8 cellular contexts compared by ENCODE assay signal in genomic region chr1:15834406-15835204, GRCh38. TPM values are rescaled to one million over a fixed set of nuclear protein-coding genes. Genes with fewer than 3 reads are reported as not detected.
DNase-seq lines count a peak whose midpoint lies in the region; ATAC-seq and TF ChIP-seq lines count a peak whose summit lies in the region.

No MANE protein-coding gene starts in this region.

- H3K36me3 ChIP-seq in BLaER1 (no peaks in the 10 kb centered on the region), right lobe of liver (no peaks in the 10 kb centered on the region)

- WGBS in right lobe of liver (ENCODE audit: insufficient coverage, low coverage, low lambda C conversion rate, missing lambda C conversion rate): under 1% methylated on average over 37 of the region's 77 CpGs

- TF ChIP-seq CTCF in right lobe of liver (IDR thresholded peaks at IDR 0.05): peak in 1 of 4 donors; percentile 11

- no peaks in the 10 kb centered on the region for H4K20me1 ChIP-seq in BLaER1

- H3K9me3 Mint-ChIP-seq in dendritic cell treated with granulocyte-macrophage colony-stimulating factor and Interleukin-4, amounts not matched to agents 40 ng/mL and 50 ng/mL, for 4 days: no peaks in the 10 kb centered on the region

- H3K9me3 ChIP-seq in BLaER1 (no peaks in the 10 kb centered on the region), right lobe of liver (no peaks in the 10 kb centered on the region)

- H3K27ac Mint-ChIP-seq in dendritic cell treated with granulocyte-macrophage colony-stimulating factor and Interleukin-4, amounts not matched to agents 40 ng/mL and 50 ng/mL, for 4 days: peak overlapping the region; percentile 98

- DNase-seq in NCI-H748 (lab: John Stamatoyannopoulos, UW; ENCODE audit: unreplicated experiment) (peak; percentile 95), right lobe of liver (peak; percentile 91 to 96 (median 94))
- peak; percentile 76 to 85 for DNase-seq in activated CD4-positive, alpha-beta T cell treated with anti-CD3 and anti-CD28 coated beads, Interleukin-2, amount 50 U/mL, for 24 hours (ENCODE audit: low read depth in 1 of 2, low spot score in 1 of 2)
- peak; percentile 89 for DNase-seq in stimulated activated CD4-positive, alpha-beta T cell treated with anti-CD3 and anti-CD28 coated beads, Interleukin-4, amount 100 ng/mL, for 24 hours

- peak overlapping the region; percentile 99 for H3K27ac ChIP-seq in BLaER1
- H3K27ac ChIP-seq in right lobe of liver: peak overlapping the region; percentile 100

- intact Hi-C loops in dendritic cell treated with granulocyte-macrophage colony-stimulating factor and Interleukin-4, amounts not matched to agents 40 ng/mL and 50 ng/mL, for 4 days (cut with micrococcal nuclease): loop anchor here (5.0 kb wide), 1 partner anchor 53 kb away; no protein-coding TSS in a partner anchor
- intact Hi-C loops in right lobe of liver (cut with DNase I): no loop called here

- peaks cover 12% of the 10 kb centered on the region for H3K36me3 Mint-ChIP-seq in dendritic cell treated with granulocyte-macrophage colony-stimulating factor and Interleukin-4, amounts not matched to agents 40 ng/mL and 50 ng/mL, for 4 days (ENCODE audit: low read depth)

- H3K4me3 Mint-ChIP-seq in dendritic cell treated with granulocyte-macrophage colony-stimulating factor and Interleukin-4, amounts not matched to agents 40 ng/mL and 50 ng/mL, for 4 days: peak overlapping the region; percentile 85

- peaks cover 43% of the 10 kb centered on the region for H3K4me1 Mint-ChIP-seq in dendritic cell treated with granulocyte-macrophage colony-stimulating factor and Interleukin-4, amounts not matched to agents 40 ng/mL and 50 ng/mL, for 4 days (ENCODE audit: low read depth)

- peak overlapping the region; percentile 78 for H3K4me3 ChIP-seq in BLaER1
- H3K4me3 ChIP-seq in right lobe of liver: peak overlapping the region; percentile 58 to 68 (median 63)

- H3K4me1 ChIP-seq in BLaER1 (peaks cover 54% of the 10 kb centered on the region), right lobe of liver (peaks cover 0 to 29% (median 0%) of the 10 kb centered on the region in 4 donors)

- peak; percentile 42 for ATAC-seq in GM19372 (IDR thresholded peaks at IDR 0.05; ENCODE audit: low read depth, unreplicated experiment)
- ATAC-seq in HG03520 (IDR thresholded peaks at IDR 0.05; ENCODE audit: unreplicated experiment): peak; percentile 39
- peak; percentile 51 to 77 (median 68) for ATAC-seq in right lobe of liver

- no peaks in the 10 kb centered on the region for H3K27me3 Mint-ChIP-seq in dendritic cell treated with granulocyte-macrophage colony-stimulating factor and Interleukin-4, amounts not matched to agents 40 ng/mL and 50 ng/mL, for 4 days

- H3K27me3 ChIP-seq in BLaER1: no peaks in the 10 kb centered on the region
- no peaks in the 10 kb centered on the region for H3K27me3 ChIP-seq in right lobe of liver

- H3K4me2 ChIP-seq in BLaER1: peak overlapping the region; percentile 91

- TF ChIP-seq POLR2A in right lobe of liver (IDR thresholded peaks at IDR 0.05): peak; percentile 81

- peak overlapping the region; percentile 99 for H3K9ac ChIP-seq in BLaER1

RNA-seq across cellular contexts. Expression of gene SPEN, which starts 12.9 kb away (rescaled TPM):
- total RNA-seq in right lobe of liver: 10 to 100 TPM; 13.5 to 33.7 (median 23.2) TPM

RNA-seq across cellular contexts. Expression of gene UQCRHL, which starts 27.2 kb away (rescaled TPM):
- 1 to 10 TPM in 2 of 6 experiments, under 1 TPM in 4; 0.42 to 1.1 (median 0.51) TPM for total RNA-seq in right lobe of liver

Comparison
In these comparisons a context has a peak if more than half of its experiments do, and no peak if none do; other contexts are left out.
1. Peak in every context shown above with its lines: DNase-seq, ATAC-seq, H3K4me3 ChIP-seq and H3K27ac ChIP-seq.